In genomic region chr22:37618072-37618656, GRCh38 we compare ENCODE assay signal across 1 cellular context.
TF ChIP-seq lines count a peak whose summit lies in the region.

No MANE protein-coding gene starts in this region.

TF ChIP-seq in HepG2, 621 proteins besides CTCF, POLR2A, EP300 and RAD21:
- TF ChIP-seq, protein P1, sequence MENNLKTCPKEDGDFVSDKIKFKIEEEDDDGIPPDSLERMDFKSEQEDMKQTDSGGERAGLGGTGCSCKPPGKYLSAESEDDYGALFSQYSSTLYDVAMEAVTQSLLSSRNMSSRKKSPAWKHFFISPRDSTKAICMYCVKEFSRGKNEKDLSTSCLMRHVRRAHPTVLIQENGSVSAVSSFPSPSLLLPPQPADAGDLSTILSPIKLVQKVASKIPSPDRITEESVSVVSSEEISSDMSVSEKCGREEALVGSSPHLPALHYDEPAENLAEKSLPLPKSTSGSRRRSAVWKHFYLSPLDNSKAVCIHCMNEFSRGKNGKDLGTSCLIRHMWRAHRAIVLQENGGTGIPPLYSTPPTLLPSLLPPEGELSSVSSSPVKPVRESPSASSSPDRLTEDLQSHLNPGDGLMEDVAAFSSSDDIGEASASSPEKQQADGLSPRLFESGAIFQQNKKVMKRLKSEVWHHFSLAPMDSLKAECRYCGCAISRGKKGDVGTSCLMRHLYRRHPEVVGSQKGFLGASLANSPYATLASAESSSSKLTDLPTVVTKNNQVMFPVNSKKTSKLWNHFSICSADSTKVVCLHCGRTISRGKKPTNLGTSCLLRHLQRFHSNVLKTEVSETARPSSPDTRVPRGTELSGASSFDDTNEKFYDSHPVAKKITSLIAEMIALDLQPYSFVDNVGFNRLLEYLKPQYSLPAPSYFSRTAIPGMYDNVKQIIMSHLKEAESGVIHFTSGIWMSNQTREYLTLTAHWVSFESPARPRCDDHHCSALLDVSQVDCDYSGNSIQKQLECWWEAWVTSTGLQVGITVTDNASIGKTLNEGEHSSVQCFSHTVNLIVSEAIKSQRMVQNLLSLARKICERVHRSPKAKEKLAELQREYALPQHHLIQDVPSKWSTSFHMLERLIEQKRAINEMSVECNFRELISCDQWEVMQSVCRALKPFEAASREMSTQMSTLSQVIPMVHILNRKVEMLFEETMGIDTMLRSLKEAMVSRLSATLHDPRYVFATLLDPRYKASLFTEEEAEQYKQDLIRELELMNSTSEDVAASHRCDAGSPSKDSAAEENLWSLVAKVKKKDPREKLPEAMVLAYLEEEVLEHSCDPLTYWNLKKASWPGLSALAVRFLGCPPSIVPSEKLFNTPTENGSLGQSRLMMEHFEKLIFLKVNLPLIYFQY (CRISPR knock-in tag; IDR thresholded peaks at IDR 0.05; ENCODE audit: borderline replicate concordance), result no peak
- no peak for TF ChIP-seq YY1 (IDR thresholded peaks at IDR 0.05; ENCODE audit: insufficient read depth, insufficient replicate concordance, low read depth, low read length)
- no peak for TF ChIP-seq HNRNPH1 (optimal IDR thresholded peaks at IDR 0.05; ENCODE audit: low read depth, low read length)
- no peak for TF ChIP-seq KDM5B (CRISPR knock-in tag; IDR thresholded peaks at IDR 0.05; ENCODE audit: borderline replicate concordance)
- no peak for TF ChIP-seq GATAD2A (CRISPR knock-in tag; IDR thresholded peaks at IDR 0.05)
- no peak for TF ChIP-seq IKZF4 (CRISPR knock-in tag; IDR thresholded peaks at IDR 0.05; ENCODE audit: borderline replicate concordance, low read depth, not compliant biosample characterization)
- no peak for TF ChIP-seq MZF1 (CRISPR knock-in tag; IDR thresholded peaks at IDR 0.05; ENCODE audit: borderline replicate concordance)
- no peak for TF ChIP-seq SALL1 (CRISPR knock-in tag; IDR thresholded peaks at IDR 0.05)
- TF ChIP-seq ZNF256 (CRISPR knock-in tag; conservative IDR thresholded peaks at IDR 0.05), result no peak
- TF ChIP-seq SMAD9 (CRISPR knock-in tag; IDR thresholded peaks at IDR 0.05), result no peak
- no peak for TF ChIP-seq ZNF253 (CRISPR knock-in tag; IDR thresholded peaks at IDR 0.05; ENCODE audit: borderline replicate concordance)
- no peak for TF ChIP-seq ZNF350 (CRISPR knock-in tag; IDR thresholded peaks at IDR 0.05; ENCODE audit: borderline replicate concordance, low read depth)
- no peak for TF ChIP-seq POLR2AphosphoS2 (IDR thresholded peaks at IDR 0.05; ENCODE audit: low read depth, low read length)
- TF ChIP-seq ZNF326 (CRISPR knock-in tag; IDR thresholded peaks at IDR 0.05; ENCODE audit: borderline replicate concordance), result no peak
- TF ChIP-seq AGO1 (IDR thresholded peaks at IDR 0.05; ENCODE audit: low read depth, low read length, poor library complexity, severe bottlenecking), result no peak
- no peak for TF ChIP-seq ZNF792 (CRISPR knock-in tag; IDR thresholded peaks at IDR 0.05)
TF ChIP-seq in HepG2: peak in this region for 0.
